24 cellular contexts compared by ENCODE assay signal in the genomic region with DNA sequence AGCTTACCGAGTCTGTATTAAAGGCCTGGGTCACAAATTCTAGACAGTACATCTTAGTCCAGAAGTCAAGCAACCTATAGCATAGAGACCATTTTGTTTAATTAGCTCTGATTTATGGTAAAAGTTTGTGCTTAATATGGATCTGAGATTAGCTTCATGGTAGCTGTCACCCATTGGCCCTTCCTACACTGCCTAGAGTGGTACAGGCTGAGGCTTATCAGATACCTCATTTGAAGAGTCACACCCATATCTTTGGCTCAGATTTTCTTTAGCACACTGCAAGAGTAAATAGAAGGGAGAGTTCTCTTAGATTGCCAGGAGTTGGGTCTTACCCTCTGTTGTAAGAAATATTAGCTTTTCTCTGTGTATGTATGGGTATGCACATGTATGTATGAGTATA. TPM values are rescaled to one million over a fixed set of nuclear protein-coding genes. Genes with fewer than 3 reads are reported as not detected.
DNase-seq lines count a peak whose midpoint lies in the region; ATAC-seq, FAIRE-seq and TF ChIP-seq lines count a peak whose summit lies in the region.
"Had no signal": no experiment of that assay in that cellular context is flagged by ENCODE, and none has a peak within 500 bp of the region (broad histone marks: within the 10 kb centered on the region; RNA-seq: fewer than 3 reads in every experiment).

No MANE protein-coding gene starts in this region.

- SMC1A ChIA-PET in GM12878 (lab: Charles Lee; ENCODE audit: uncharacterized antibody, unreplicated experiment): interaction anchor here (0.8 to 4.0 kb wide), 6 partner anchors 9 to 76 kb away, joined by 3 to 18 read pairs (median 4); no protein-coding TSS in a partner anchor

- H3K36me3 ChIP-seq in HepG2 (replicated peaks in 1 of 2; ENCODE audit: control insufficient read depth in 1 of 2, insufficient read depth in 2 of 2, low read length in 2 of 2) (0 out of 5 replicates have a peak, but pooled peaks cover 0 to 1% of the 10 kb centered on the region in 2 experiments), right lobe of liver (no peaks in the 10 kb centered on the region), GM12878 (ENCODE audit: control insufficient read depth in 2 of 2, insufficient read depth in 2 of 2, low read length in 1 of 2) (no peaks in the 10 kb centered on the region; a peak in 1 of 4 replicates), iPS-20b (ENCODE audit: insufficient read depth, low read depth, low read length) (peaks cover 4% of the 10 kb centered on the region; the same call in 1 of the 2 replicates)

- no peak for DNase-seq in HepG2 (ENCODE audit: low spot score)
- DNase-seq in right lobe of liver: no peak
- no peak for DNase-seq in GM12878 (ENCODE audit: low read depth, low spot score)
- no peak for DNase-seq in HK-2 (ENCODE audit: unreplicated experiment)
- no peak for DNase-seq in HEK293T (ENCODE audit: extremely low spot score)
- DNase-seq in HTR-8/SVneo (ENCODE audit: insufficient read length, low spot score): no peak
- DNase-seq: CD4-positive, alpha-beta memory T cell; DMS153; GF-D8; GM23248; IMR-90; Karpas-422; MM.1S; NCI-H1092 treated with DMSO at 0.1 percent for 48 hours; NCI-H146; NCI-H2029 treated with DMSO at 0.1 percent for 48 hours; NCI-H2171; NCI-H526; SHP77 had no signal

- no peak for TF ChIP-seq RAD21 in HepG2 (CRISPR knock-in tag; IDR thresholded peaks at IDR 0.05)
- TF ChIP-seq RAD21 in GM12878 (IDR thresholded peaks at IDR 0.05; ENCODE audit: insufficient read depth, low read depth, low read length): no peak

- no peaks in the 10 kb centered on the region; a peak in 1 of 5 replicates for H3K27me3 ChIP-seq in HepG2 (ENCODE audit: control insufficient read depth in 1 of 2, insufficient read depth in 2 of 2, low read length in 2 of 2)
- no peaks in the 10 kb centered on the region for H3K27me3 ChIP-seq in right lobe of liver
- peaks cover 0 to 3% of the 10 kb centered on the region in 2 experiments; a peak in 1 of 4 replicates for H3K27me3 ChIP-seq in GM12878 (replicated peaks in 1 of 2; ENCODE audit: control insufficient read depth in 2 of 2, insufficient read depth in 2 of 2, low read length in 1 of 2)
- H3K27me3 ChIP-seq in iPS-20b (ENCODE audit: insufficient read depth, low read length): peaks cover 45% of the 10 kb centered on the region

- H3K4me2 ChIP-seq in HepG2 (ENCODE audit: low read depth, low read length): peak overlapping the region; percentile 85; the same call in 1 of the 2 replicates
- 0 out of 2 replicates have a peak overlapping the region, but pooled peaks have one; percentile 43 for H3K4me2 ChIP-seq in GM12878 (ENCODE audit: control insufficient read depth, insufficient read depth)
- H3K4me2 ChIP-seq: A549 had no signal

- CTCF ChIA-PET in HepG2 (lab: Yijun Ruan, JAX; ENCODE audit: low intra/inter-chr PET ratio, low total read pairs): no interaction called here
- CTCF ChIA-PET in GM12878 (lab: Yijun Ruan, JAX): interaction anchor here (0.8 to 3.7 kb wide), 7 partner anchors 10 to 345 kb away, joined by 3 to 15 read pairs (median 3); no protein-coding TSS in a partner anchor
- CTCF ChIA-PET in HEK293T (lab: Yijun Ruan, JAX): no interaction called here

- H3K9ac ChIP-seq in HepG2 (ENCODE audit: insufficient read depth, low read depth, low read length): no peak overlapping the region
- no peak overlapping the region for H3K9ac ChIP-seq in GM12878 (ENCODE audit: control insufficient read depth, insufficient read depth, low read length)
- H3K9ac ChIP-seq in iPS-20b (ENCODE audit: low read depth, low read length): peak overlapping the region; percentile 76; the same call in 1 of the 2 replicates
- H3K9ac ChIP-seq: GM23248 had no signal

- intact Hi-C loops in HepG2 (cut with micrococcal nuclease; ENCODE audit: unreplicated experiment): no loop called here
- intact Hi-C loops in right lobe of liver (cut with DNase I): no loop called here
- intact Hi-C loops in GM12878 (cut with micrococcal nuclease; ENCODE audit: unreplicated experiment): no loop called here

- TF ChIP-seq CTCF in HepG2 (CRISPR knock-in tag; IDR thresholded peaks at IDR 0.05) (no peak), right lobe of liver (IDR thresholded peaks at IDR 0.05) (no peak), GM12878 (IDR thresholded peaks at IDR 0.05 in 2 of 3, conservative IDR thresholded peaks at IDR 0.05 in 1 of 3; ENCODE audit: control insufficient read depth in 2 of 3, extremely low read depth in 1 of 3, insufficient read depth in 1 of 3, low read depth in 3 of 3, low read length in 3 of 3) (no peak)

- ATAC-seq in HepG2 (no peak), right lobe of liver (no peak), GM12878 (no peak), GM21423 (IDR thresholded peaks at IDR 0.05; ENCODE audit: unreplicated experiment) (no peak)
- ATAC-seq: A549 had no signal

- FAIRE-seq in HepG2 (lab: Jason Lieb, UNC) (no peak), GM12878 (lab: Jason Lieb, UNC) (no peak), HTR-8/SVneo (lab: Jason Lieb, UNC) (no peak)
- FAIRE-seq: A549, GM19239 had no signal

- H3K9me3 ChIP-seq in HepG2 (ENCODE audit: low read length) (no peaks in the 10 kb centered on the region), right lobe of liver (no peaks in the 10 kb centered on the region), GM12878 (replicated peaks; ENCODE audit: control insufficient read depth, insufficient read depth, low read length) (no peaks in the 10 kb centered on the region), iPS-20b (ENCODE audit: insufficient read depth, low read depth, low read length) (no peaks in the 10 kb centered on the region)
- H3K9me3 ChIP-seq: A549 had no signal

- H3K4me1 ChIP-seq in HepG2 (ENCODE audit: insufficient read depth, low read length) (peaks cover 74% of the 10 kb centered on the region), right lobe of liver (peaks cover 0 to 45% (median 5%) of the 10 kb centered on the region in 4 donors), GM12878 (ENCODE audit: control insufficient read depth, insufficient read depth, low read length) (peaks cover 5% of the 10 kb centered on the region; the same call in 1 of the 2 replicates), iPS-20b (ENCODE audit: insufficient read depth, low read length) (peaks cover 40% of the 10 kb centered on the region)

- H3K27ac ChIP-seq in HepG2 (ENCODE audit: extremely low read length, insufficient read depth, low read length) (no peak overlapping the region), right lobe of liver (no peak overlapping the region), GM12878 (ENCODE audit: control insufficient read depth, insufficient read depth) (no peak overlapping the region), iPS-20b (ENCODE audit: low read length) (no peak overlapping the region)
- H3K27ac ChIP-seq: A549, GM23248, SK-N-MC had no signal

- POLR2A ChIA-PET in HepG2 (lab: Yijun Ruan, JAX): no interaction called here
- POLR2A ChIA-PET in GM12878 (lab: Charles Lee): interaction anchor here (1.0 kb wide), 1 partner anchor 13 kb away, joined by 3 read pairs; no protein-coding TSS in a partner anchor
- POLR2A ChIA-PET in HEK293T (lab: Yijun Ruan, JAX): interaction anchor here (0.6 kb wide), 1 partner anchor 405 kb away, joined by 3 read pairs; no protein-coding TSS in a partner anchor

- TF ChIP-seq EP300 in HepG2 (IDR thresholded peaks at IDR 0.05; ENCODE audit: low read depth in 2 of 2, low read length in 2 of 2): no peak
- TF ChIP-seq EP300 in HepG2 (CRISPR knock-in tag; IDR thresholded peaks at IDR 0.05; ENCODE audit: borderline replicate concordance): no peak
- no peak for TF ChIP-seq EP300 in GM12878 (IDR thresholded peaks at IDR 0.05; ENCODE audit: borderline replicate concordance in 1 of 2, control insufficient read depth in 1 of 2, low read depth in 2 of 2, low read length in 2 of 2)

- H2AFZ ChIP-seq in HepG2 (ENCODE audit: low read length) (no peak overlapping the region), GM12878 (ENCODE audit: control insufficient read depth, low read depth, low read length) (no peak overlapping the region)
- H2AFZ ChIP-seq: GM23248 had no signal

- H4K20me1 ChIP-seq in HepG2 (ENCODE audit: insufficient read depth, low read length) (peaks cover 19% of the 10 kb centered on the region), GM12878 (ENCODE audit: control insufficient read depth, insufficient read depth) (no peaks in the 10 kb centered on the region; the same call in 1 of the 2 replicates)

- RAD21 ChIA-PET in GM12878 (lab: Charles Lee; ENCODE audit: unreplicated experiment): interaction anchor here (1.0 to 2.2 kb wide), 3 partner anchors 17 to 76 kb away, joined by 3 to 4 read pairs (median 4); no protein-coding TSS in a partner anchor

- in situ Hi-C loops in HepG2 (cut with HindIII; ENCODE audit: extremely low pct_ligation_motif_present, low pct_unique_long_range_greater_than_20kb) (no loop called here), GM12878 (cut with MboI) (no loop called here)

- BruUV-seq in HepG2 (replicated peaks; lab: Mats Ljungman, UMichigan) (no TSS peak), GM12878 (replicated peaks; lab: Mats Ljungman, UMichigan) (no TSS peak)

- no peak for TF ChIP-seq POLR2A in HepG2 (IDR thresholded peaks at IDR 0.05; ENCODE audit: insufficient read depth in 1 of 2, low read depth in 2 of 2, low read length in 2 of 2)
- no peak for TF ChIP-seq POLR2A in right lobe of liver (IDR thresholded peaks at IDR 0.05)
- no peak for TF ChIP-seq POLR2A in GM12878 (IDR thresholded peaks at IDR 0.05; ENCODE audit: low read depth, low read length)

- H3K4me3 ChIP-seq in HepG2 (replicated peaks in 1 of 3; ENCODE audit: insufficient read depth in 1 of 3, low read depth in 2 of 3, low read length in 3 of 3) (no peak overlapping the region; a peak in 1 of 6 replicates), right lobe of liver (no peak overlapping the region), GM12878 (peak overlapping the region; percentile 87), iPS-20b (ENCODE audit: low read length) (peak overlapping the region; percentile 79; the same call in 1 of the 2 replicates)
- H3K4me3 ChIP-seq: A549, GM23248, SK-N-MC had no signal

- H3K79me2 ChIP-seq in HepG2 (ENCODE audit: insufficient read depth, low read length): peaks cover 82% of the 10 kb centered on the region
- peaks cover 74% of the 10 kb centered on the region for H3K79me2 ChIP-seq in GM12878 (ENCODE audit: control insufficient read depth, insufficient read depth, low read length)

- WGBS in HepG2 (ENCODE audit: low lambda C conversion rate): 100% methylated on average over 1 of the region's 1 CpG
- WGBS in right lobe of liver (ENCODE audit: insufficient coverage, low coverage, low lambda C conversion rate, missing lambda C conversion rate): 78% methylated on average over 1 of the region's 1 CpG
- WGBS in GM12878 (ENCODE audit: insufficient coverage, insufficient replicate concordance, low lambda C conversion rate, missing lambda C conversion rate): 48% methylated on average over 1 of the region's 1 CpG

RNA-seq across cellular contexts. Expression of gene AK4, which starts 3.6 kb away (rescaled TPM):
- total RNA-seq in HepG2 (2016; rRNA removed; fragmentation: Illumina TruSeq; extraction: Trizol): 160 and 244 TPM in 2 replicates
- total RNA-seq in HepG2 (2016; cell fraction: cytosol; rRNA removed; fragmentation: Illumina TruSeq; extraction: Trizol; ENCODE audit: low read depth): 32.4 and 33.4 TPM in 2 replicates
- total RNA-seq in HepG2 (2016; cell fraction: insoluble cytoplasmic fraction; rRNA removed; fragmentation: Illumina TruSeq; extraction: Trizol): 159 and 236 TPM in 2 replicates
- total RNA-seq in HepG2 (2016; cell fraction: membrane; rRNA removed; fragmentation: Illumina TruSeq; extraction: Trizol): 125 and 127 TPM in 2 replicates
- total RNA-seq in HepG2 (2016; cell fraction: nucleus; rRNA removed; fragmentation: Illumina TruSeq; extraction: Trizol): 62.2 and 67.7 TPM in 2 replicates
- 90.8 and 110 TPM in 2 replicates for polyA plus RNA-seq in HepG2 (2011; rRNA removed)
- polyA plus RNA-seq in HepG2 (2011; cell fraction: cytosol; rRNA removed): 77.7 and 112 TPM in 2 replicates
- 26.2 and 29.8 TPM in 2 replicates for polyA plus RNA-seq in HepG2 (2011; cell fraction: nucleus; rRNA removed)
- polyA plus RNA-seq in HepG2 (2012): 92.4 and 139 TPM in 2 replicates
- polyA plus RNA-seq in HepG2 (2016; cell fraction: cytosol; fragmentation: Illumina TruSeq; extraction: Trizol; ENCODE audit: low read depth): 33.0 and 40.9 TPM in 2 replicates
- 208 TPM in 2 replicates for polyA plus RNA-seq in HepG2 (2016; cell fraction: insoluble cytoplasmic fraction; fragmentation: Illumina TruSeq; extraction: Trizol; ENCODE audit: low read depth)
- 85.0 and 86.6 TPM in 2 replicates for polyA plus RNA-seq in HepG2 (2016; cell fraction: membrane; fragmentation: Illumina TruSeq; extraction: Trizol; ENCODE audit: low read depth)
- polyA plus RNA-seq in HepG2 (2016; cell fraction: nucleus; fragmentation: Illumina TruSeq; extraction: Trizol; ENCODE audit: insufficient read depth, low read depth): 69.6 and 74.5 TPM in 2 replicates
- 13.2 and 122 TPM in 2 replicates for polyA minus RNA-seq in HepG2 (2011; rRNA and poly(A)+ RNA removed; ENCODE audit: low replicate concordance)
- 75.7 and 79.3 TPM in 2 replicates for polyA minus RNA-seq in HepG2 (2011; cell fraction: cytosol; rRNA and poly(A)+ RNA removed)
- polyA minus RNA-seq in HepG2 (2011; cell fraction: nucleus; rRNA and poly(A)+ RNA removed): 69.5 and 75.5 TPM in 2 replicates
- 100 to 1,000 TPM; 108 to 171 (median 123) TPM for total RNA-seq in right lobe of liver
- total RNA-seq in GM12878 (2013; cell fraction: nucleolus; rRNA removed): 60.1 and 61.7 TPM in 2 replicates
- 42.0 and 49.9 TPM in 2 replicates for total RNA-seq in GM12878 (2014; rRNA removed)
- 28.6 and 31.0 TPM in 2 replicates for total RNA-seq in GM12878 (2014; rRNA removed; fragmentation: Illumina TruSeq; extraction: Trizol)
- 61.2 and 63.7 TPM in 2 replicates for total RNA-seq in GM12878 (2021)
- 86.9 TPM for polyA plus RNA-seq in GM12878 (2011; ENCODE audit: low read depth)
- 161 and 172 TPM in 2 replicates for polyA plus RNA-seq in GM12878 (2011; rRNA removed)
- 88.7 and 144 TPM in 2 replicates for polyA plus RNA-seq in GM12878 (2011; cell fraction: cytosol; rRNA removed)
- 35.3 and 61.7 TPM in 2 replicates for polyA plus RNA-seq in GM12878 (2011; cell fraction: nucleus; rRNA removed)
- polyA plus RNA-seq in GM12878 (2012): 67.8 and 107 TPM in 2 replicates
- polyA plus RNA-seq in GM12878 (2014; fragmentation: Illumina TruSeq; extraction: Trizol): 51.5 and 64.0 TPM in 2 replicates
- polyA plus RNA-seq in GM12878 (2014; fragmentation: Nextera tagmentation; extraction: Ambion mirVana): 10 to 100 TPM; 23.9 to 26.9 TPM
- 38.3 and 46.5 TPM in 2 replicates for polyA plus RNA-seq in GM12878 (2014; rRNA removed)
- 10 to 100 TPM; 68.6 to 76.5 TPM for polyA plus RNA-seq in GM12878 (2016; fragmentation: Nextera tagmentation; extraction: Ambion mirVana)
- 114 and 122 TPM in 2 replicates for polyA minus RNA-seq in GM12878 (2011; rRNA and poly(A)+ RNA removed)
- 23.0 and 33.8 TPM in 2 replicates for polyA minus RNA-seq in GM12878 (2011; cell fraction: cytosol; rRNA and poly(A)+ RNA removed)
- polyA minus RNA-seq in GM12878 (2011; cell fraction: nucleus; rRNA and poly(A)+ RNA removed): 23.1 and 24.6 TPM in 2 replicates
- polyA plus RNA-seq: CD4-positive, alpha-beta memory T cell had no signal

Comparison
In these comparisons a context has a peak if more than half of its experiments do, and no peak if none do; other contexts are left out.
1. H3K4me3 ChIP-seq: peak in GM12878 (single experiment) and iPS-20b (single experiment); none in HepG2 (0 of 3) and right lobe of liver (0 of 3).